Comparison of ENCODE assay signal across 22 cellular contexts in the genomic region with DNA sequence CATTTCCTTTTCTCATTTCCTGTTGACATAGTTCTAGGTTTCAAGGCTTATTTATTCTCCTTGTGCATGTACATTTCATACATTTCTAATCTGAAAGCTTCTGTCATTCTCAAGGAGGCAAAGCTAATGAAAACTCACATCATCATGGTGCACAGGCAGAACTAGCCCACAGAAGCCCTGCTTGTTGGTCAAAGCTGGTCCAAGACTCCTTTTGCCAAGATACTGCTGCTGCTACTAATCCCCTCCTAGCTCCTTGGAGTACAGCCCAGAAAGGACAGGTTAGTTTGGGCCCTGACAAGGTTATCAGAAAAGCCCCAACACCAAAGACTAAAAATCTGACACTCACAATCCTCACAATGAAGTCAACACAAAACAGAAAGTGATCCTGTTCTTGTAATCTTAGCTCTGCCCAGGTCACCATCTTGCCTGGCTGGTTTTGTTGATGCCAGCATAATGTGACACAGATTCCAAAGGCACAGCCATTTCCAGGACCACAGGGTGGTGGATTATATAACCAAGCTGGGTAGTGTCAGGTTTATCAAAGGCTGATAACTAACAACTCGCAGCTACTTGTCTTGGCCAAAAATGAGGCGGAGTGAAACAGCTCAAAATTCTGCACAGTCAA.
DNase-seq lines count a peak whose midpoint lies in the region; ATAC-seq and TF ChIP-seq lines count a peak whose summit lies in the region.
"Had no signal": no experiment of that assay in that cellular context is flagged by ENCODE, and none has a peak within 500 bp of the region (broad histone marks: within the 10 kb centered on the region; RNA-seq: fewer than 3 reads in every experiment).

No MANE protein-coding gene starts in this region.

- H3K4me1 ChIP-seq in mammary epithelial cell (ENCODE audit: insufficient read depth, low read length) (peaks cover 3% of the 10 kb centered on the region), skeletal muscle tissue (ENCODE audit: control insufficient read depth in 3 of 3, insufficient read depth in 3 of 3, low read length in 3 of 3) (peaks cover 2 to 11% (median 4%) of the 10 kb centered on the region in 3 donors), suprapubic skin (no peaks in the 10 kb centered on the region)

- peak overlapping the region; percentile 43 for H2AFZ ChIP-seq in mammary epithelial cell (ENCODE audit: low read depth, low read length)
- H2AFZ ChIP-seq: PC-9 had no signal

- TF ChIP-seq POLR2A in suprapubic skin (IDR thresholded peaks at IDR 0.05), result no peak

- H3K27ac Mint-ChIP-seq in MCF 10A (ENCODE audit: low read depth, unreplicated experiment), result no peak overlapping the region
- no peak overlapping the region for H3K27ac Mint-ChIP-seq in mesothelial cell of epicardium

- no peak overlapping the region for H3K4me3 Mint-ChIP-seq in MCF 10A (ENCODE audit: unreplicated experiment)
- no peak overlapping the region for H3K4me3 Mint-ChIP-seq in mesothelial cell of epicardium
- H3K4me3 Mint-ChIP-seq: CD14-positive monocyte had no signal

- H4K20me1 ChIP-seq in mammary epithelial cell (ENCODE audit: insufficient read depth, low read length), result no peaks in the 10 kb centered on the region

- H3K9me3 ChIP-seq in mammary epithelial cell (replicated peaks; ENCODE audit: insufficient read depth, low read length) (no peaks in the 10 kb centered on the region), skeletal muscle tissue (ENCODE audit: control insufficient read depth in 3 of 3, low read length in 3 of 3) (no peaks in the 10 kb centered on the region), suprapubic skin (no peaks in the 10 kb centered on the region)

- H3K27ac ChIP-seq in mammary epithelial cell (ENCODE audit: insufficient read depth, low read depth, low read length) (no peak overlapping the region), skeletal muscle tissue (ENCODE audit: low read depth, low read length) (peak overlapping the region; percentile 43), suprapubic skin (no peak overlapping the region)
- H3K27ac ChIP-seq: 22Rv1, PC-9, SK-N-MC had no signal

- peak; percentile 47 for ATAC-seq in GM18867 (IDR thresholded peaks at IDR 0.05; ENCODE audit: unreplicated experiment)
- ATAC-seq in HG03469 (IDR thresholded peaks at IDR 0.05; ENCODE audit: unreplicated experiment), result no peak

- no peak for TF ChIP-seq CTCF in mammary epithelial cell (conservative IDR thresholded peaks at IDR 0.05 in 1 of 2, IDR thresholded peaks at IDR 0.05 in 1 of 2; ENCODE audit: extremely low read depth in 1 of 2, insufficient read depth in 1 of 2, low read depth in 1 of 2, low read length in 2 of 2)
- TF ChIP-seq CTCF in MCF 10A (IDR thresholded peaks at IDR 0.05; ENCODE audit: unreplicated experiment), result no peak
- TF ChIP-seq CTCF in suprapubic skin (IDR thresholded peaks at IDR 0.05), result no peak
- TF ChIP-seq CTCF in mesothelial cell of epicardium (IDR thresholded peaks at IDR 0.05; ENCODE audit: unreplicated experiment), result no peak

- DNase-seq in mammary epithelial cell, result no peak
- DNase-seq in MCF 10A (ENCODE audit: unreplicated experiment), result no peak
- peak; percentile 72 for DNase-seq in cerebellar cortex (ENCODE audit: low spot score)
- DNase-seq in suprapubic skin (ENCODE audit: low spot score in 2 of 2), result no peak
- no peak for DNase-seq in mesothelial cell of epicardium (ENCODE audit: low spot score in 2 of 2, unreplicated experiment in 2 of 2)
- DNase-seq: DMS79, Kasumi-1, MM.1S, NCI-H1048, NCI-H1417 treated with DMSO at 0.1 percent for 48 hours, NCI-H187, NCI-H2107, PC-9, RPMI8226, SHP77 treated with DMSO at 0.1 percent for 48 hours, SW 1271 had no signal

- H3K36me3 ChIP-seq in mammary epithelial cell (ENCODE audit: insufficient read depth, low read length) (no peaks in the 10 kb centered on the region), skeletal muscle tissue (ENCODE audit: control insufficient read depth in 3 of 3, insufficient read depth in 3 of 3, low read length in 3 of 3) (no peaks in the 10 kb centered on the region), suprapubic skin (no peaks in the 10 kb centered on the region)

- no peak for TF ChIP-seq EP300 in suprapubic skin (IDR thresholded peaks at IDR 0.05)

- intact Hi-C loops in mammary epithelial cell (cut with micrococcal nuclease) (no loop called here), MCF 10A (cut with micrococcal nuclease) (no loop called here)

- BruUV-seq in mammary epithelial cell (replicated peaks; lab: Mats Ljungman, UMichigan) (no TSS peak), MCF 10A (replicated peaks; lab: Mats Ljungman, UMichigan) (no TSS peak)

- H3K9ac ChIP-seq in mammary epithelial cell (ENCODE audit: insufficient read depth, low read length) (no peak overlapping the region), skeletal muscle tissue (ENCODE audit: low read depth in 1 of 3, low read length in 3 of 3) (no peak overlapping the region)

- dilution Hi-C loops in mammary epithelial cell (cut with HindIII; ENCODE audit: low sequenced_read_pairs), result no loop called here

- CTCF ChIA-PET in mammary epithelial cell (lab: Charles Lee; ENCODE audit: low non-redundant PET), result interaction anchor here (0.6 kb wide), 1 partner anchor 86 kb away, joined by 12 read pairs; no protein-coding TSS in a partner anchor
- CTCF ChIA-PET in MCF 10A (lab: Yijun Ruan, JAX), result interaction anchor here (0.5 to 1.3 kb wide), 3 partner anchors 39 to 267 kb away, joined by 4 to 5 read pairs (median 4); no protein-coding TSS in a partner anchor

- H3K27me3 Mint-ChIP-seq in MCF 10A (ENCODE audit: insufficient read depth, unreplicated experiment) (no peaks in the 10 kb centered on the region), mesothelial cell of epicardium (ENCODE audit: low read depth) (no peaks in the 10 kb centered on the region)

- H3K4me1 Mint-ChIP-seq in MCF 10A (ENCODE audit: insufficient read depth, unreplicated experiment), result no peaks in the 10 kb centered on the region
- no peaks in the 10 kb centered on the region for H3K4me1 Mint-ChIP-seq in mesothelial cell of epicardium

- in situ Hi-C loops in mammary epithelial cell (cut with MboI; ENCODE audit: low sequenced_read_pairs in 2 of 2), result no loop called here

- no peak overlapping the region for H3K4me3 ChIP-seq in mammary epithelial cell (replicated peaks in 1 of 3; ENCODE audit: insufficient read depth in 1 of 3, low read depth in 2 of 3, low read length in 3 of 3)
- no peak overlapping the region for H3K4me3 ChIP-seq in skeletal muscle tissue (ENCODE audit: low read length in 3 of 3)
- no peak overlapping the region for H3K4me3 ChIP-seq in suprapubic skin
- H3K4me3 ChIP-seq: PC-9, SK-N-MC had no signal

- H3K27me3 ChIP-seq in mammary epithelial cell (ENCODE audit: insufficient read depth, low read length) (no peaks in the 10 kb centered on the region), skeletal muscle tissue (ENCODE audit: control insufficient read depth in 3 of 3, insufficient read depth in 3 of 3, low read length in 3 of 3) (no peaks in the 10 kb centered on the region), suprapubic skin (no peaks in the 10 kb centered on the region)

- no peak overlapping the region for H3K4me2 ChIP-seq in mammary epithelial cell (ENCODE audit: insufficient read depth, low read depth, low read length)
- H3K4me2 ChIP-seq: PC-9 had no signal

- 72% methylated on average over 2 of the region's 2 CpGs for WGBS in mammary epithelial cell (ENCODE audit: low coverage, missing lambda C conversion rate)
- WGBS in suprapubic skin, result 67% methylated on average over 2 of the region's 2 CpGs

- H3K9me3 Mint-ChIP-seq in MCF 10A (ENCODE audit: unreplicated experiment) (no peaks in the 10 kb centered on the region), mesothelial cell of epicardium (peaks cover 17% of the 10 kb centered on the region)

- H3K36me3 Mint-ChIP-seq in MCF 10A (ENCODE audit: insufficient read depth, unreplicated experiment), result no peaks in the 10 kb centered on the region
- H3K36me3 Mint-ChIP-seq in mesothelial cell of epicardium, result peaks cover 1% of the 10 kb centered on the region
- H3K36me3 Mint-ChIP-seq: CD14-positive monocyte had no signal

- POLR2A ChIA-PET in MCF 10A (lab: Yijun Ruan, JAX), result no interaction called here

- H3K79me2 ChIP-seq in mammary epithelial cell (ENCODE audit: insufficient read depth, low read length), result no peaks in the 10 kb centered on the region
